Comparison of ENCODE assay signal across 12 cellular contexts in the genomic region with DNA sequence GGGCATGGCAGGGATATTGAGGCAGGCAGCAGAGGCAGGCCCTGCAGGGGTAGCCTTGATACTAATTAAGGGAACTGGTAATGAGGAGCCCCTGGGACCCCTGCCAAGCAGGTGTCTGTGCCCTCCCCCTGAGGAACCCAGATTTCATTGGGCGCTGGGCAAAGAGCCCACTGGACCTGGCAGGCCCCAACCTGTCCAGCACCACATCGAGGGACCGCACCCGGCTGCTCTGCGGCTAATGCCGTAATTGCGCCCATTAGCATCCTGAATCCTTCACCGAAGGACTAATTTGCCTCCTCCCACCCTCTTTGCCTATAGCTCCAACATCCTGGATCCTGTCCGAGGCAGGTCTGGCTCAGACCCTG. TPM values are rescaled to one million over a fixed set of nuclear protein-coding genes. Genes with fewer than 3 reads are reported as not detected.
DNase-seq lines count a peak whose midpoint lies in the region; ATAC-seq and TF ChIP-seq lines count a peak whose summit lies in the region.
"Had no signal": no experiment of that assay in that cellular context is flagged by ENCODE, and none has a peak within 500 bp of the region (broad histone marks: within the 10 kb centered on the region; RNA-seq: fewer than 3 reads in every experiment).

No MANE protein-coding gene starts in this region.

- no peak for ATAC-seq in activated T-helper 17 cell treated with anti-CD3 and anti-CD28 coated beads, Interleukin-2, amount 50 U/mL, for 72 hours (replicated peaks)
- ATAC-seq in stimulated activated memory B cell treated with anti-CD40 and anti-IgM and Interleukin-4, amounts not matched to agents 10 μg/mL and 1 μg/mL and 100 μg/mL, for 72 hours, result no peak
- no peak for ATAC-seq in HG03354 (IDR thresholded peaks at IDR 0.05; ENCODE audit: poor library complexity, severe bottlenecking, unreplicated experiment)
- no peak for ATAC-seq in GM21737 (IDR thresholded peaks at IDR 0.05; ENCODE audit: unreplicated experiment)

- peak overlapping the region; percentile 81 to 97 (median 92) for H3K27ac ChIP-seq in esophagus squamous epithelium
- H3K27ac ChIP-seq: C4-2B had no signal

- no peaks in the 10 kb centered on the region for H3K27me3 Mint-ChIP-seq in activated T-helper 17 cell treated with anti-CD3 and anti-CD28 coated beads, Interleukin-2, amount 50 U/mL, for 72 hours
- H3K27me3 Mint-ChIP-seq in stimulated activated memory B cell treated with anti-CD40 and anti-IgM and Interleukin-4, amounts not matched to agents 10 μg/mL and 1 μg/mL and 100 μg/mL, for 72 hours, result no peaks in the 10 kb centered on the region
- H3K27me3 Mint-ChIP-seq: activated naive CD8-positive, alpha-beta T cell treated with anti-CD3 and anti-CD28 coated beads, Interleukin-2, amount 10 ng/mL, durations not matched to agents 7 days and 5 days had no signal

- peak; percentile 36 for DNase-seq in DMS79 treated with DMSO at 0.1 percent for 48 hours (lab: John Stamatoyannopoulos, UW)
- DNase-seq in esophagus squamous epithelium (lab: John Stamatoyannopoulos, UW), result no peak
- no peak for DNase-seq in superior temporal gyrus (ENCODE audit: extremely low spot score)
- DNase-seq in effector CD8-positive, alpha-beta T cell (lab: John Stamatoyannopoulos, UW), result no peak
- DNase-seq: activated naive CD8-positive, alpha-beta T cell treated with anti-CD3 and anti-CD28 coated beads, Interleukin-2, amount 10 ng/mL, durations not matched to agents 7 days and 5 days; MM.1S; T1000 had no signal

- H3K9me3 ChIP-seq in esophagus squamous epithelium, result no peaks in the 10 kb centered on the region

- H3K4me1 ChIP-seq in esophagus squamous epithelium, result peaks cover 39 to 99% (median 47%) of the 10 kb centered on the region in 3 donors

- no peaks in the 10 kb centered on the region for H3K27me3 ChIP-seq in esophagus squamous epithelium

- intact Hi-C loops in esophagus squamous epithelium (cut with DNase I), result no loop called here

- peaks cover 11% of the 10 kb centered on the region for H3K4me1 Mint-ChIP-seq in activated T-helper 17 cell treated with anti-CD3 and anti-CD28 coated beads, Interleukin-2, amount 50 U/mL, for 72 hours
- peaks cover 46% of the 10 kb centered on the region for H3K4me1 Mint-ChIP-seq in stimulated activated memory B cell treated with anti-CD40 and anti-IgM and Interleukin-4, amounts not matched to agents 10 μg/mL and 1 μg/mL and 100 μg/mL, for 72 hours

- no peak for TF ChIP-seq POLR2A in esophagus squamous epithelium (IDR thresholded peaks at IDR 0.05)

- H3K36me3 ChIP-seq in esophagus squamous epithelium, result peaks cover 11 to 90% (median 39%) of the 10 kb centered on the region in 3 donors

- H3K4me3 Mint-ChIP-seq in activated T-helper 17 cell treated with anti-CD3 and anti-CD28 coated beads, Interleukin-2, amount 50 U/mL, for 72 hours, result no peak overlapping the region
- H3K4me3 Mint-ChIP-seq in stimulated activated memory B cell treated with anti-CD40 and anti-IgM and Interleukin-4, amounts not matched to agents 10 μg/mL and 1 μg/mL and 100 μg/mL, for 72 hours, result no peak overlapping the region
- H3K4me3 Mint-ChIP-seq: activated naive CD8-positive, alpha-beta T cell treated with anti-CD3 and anti-CD28 coated beads, Interleukin-2, amount 10 ng/mL, durations not matched to agents 7 days and 5 days had no signal

- 42 to 87% methylated on average over 3 to 9 of the region's 9 CpGs for WGBS in esophagus squamous epithelium, 2 donors

- no peaks in the 10 kb centered on the region for H3K9me3 Mint-ChIP-seq in activated T-helper 17 cell treated with anti-CD3 and anti-CD28 coated beads, Interleukin-2, amount 50 U/mL, for 72 hours
- no peaks in the 10 kb centered on the region for H3K9me3 Mint-ChIP-seq in stimulated activated memory B cell treated with anti-CD40 and anti-IgM and Interleukin-4, amounts not matched to agents 10 μg/mL and 1 μg/mL and 100 μg/mL, for 72 hours
- H3K9me3 Mint-ChIP-seq: activated naive CD8-positive, alpha-beta T cell treated with anti-CD3 and anti-CD28 coated beads, Interleukin-2, amount 10 ng/mL, durations not matched to agents 7 days and 5 days had no signal

- peaks cover 90% of the 10 kb centered on the region for H3K36me3 Mint-ChIP-seq in activated T-helper 17 cell treated with anti-CD3 and anti-CD28 coated beads, Interleukin-2, amount 50 U/mL, for 72 hours (ENCODE audit: low read depth)
- peaks cover 52% of the 10 kb centered on the region for H3K36me3 Mint-ChIP-seq in stimulated activated memory B cell treated with anti-CD40 and anti-IgM and Interleukin-4, amounts not matched to agents 10 μg/mL and 1 μg/mL and 100 μg/mL, for 72 hours

- peak overlapping the region; percentile 76 for H3K27ac Mint-ChIP-seq in activated T-helper 17 cell treated with anti-CD3 and anti-CD28 coated beads, Interleukin-2, amount 50 U/mL, for 72 hours
- H3K27ac Mint-ChIP-seq in stimulated activated memory B cell treated with anti-CD40 and anti-IgM and Interleukin-4, amounts not matched to agents 10 μg/mL and 1 μg/mL and 100 μg/mL, for 72 hours, result peak overlapping the region; percentile 65
- H3K27ac Mint-ChIP-seq: activated naive CD8-positive, alpha-beta T cell treated with anti-CD3 and anti-CD28 coated beads, Interleukin-2, amount 10 ng/mL, durations not matched to agents 7 days and 5 days had no signal

- H3K4me3 ChIP-seq in esophagus squamous epithelium, result no peak overlapping the region

- TF ChIP-seq CTCF in esophagus squamous epithelium (IDR thresholded peaks at IDR 0.05), result no peak

RNA-seq across cellular contexts. Expression of a gene that starts 13.7 kb away (rescaled TPM):
- total RNA-seq in activated T-helper 17 cell treated with anti-CD3 and anti-CD28 coated beads, Interleukin-2, amount 50 U/mL, for 72 hours, result 1 to 10 TPM; 1.2 to 2.3 TPM
- 1 to 10 TPM in 3 of 4 donors, under 1 TPM in 1; 0.70 to 8.2 (median 2.4) TPM for total RNA-seq in esophagus squamous epithelium

RNA-seq across cellular contexts. Expression of a gene that starts 19.2 kb away (rescaled TPM):
- total RNA-seq in activated T-helper 17 cell treated with anti-CD3 and anti-CD28 coated beads, Interleukin-2, amount 50 U/mL, for 72 hours, result 100 to 1,000 TPM; 283 to 392 TPM
- 100 to 1,000 TPM in 2 of 4 donors, 10 to 100 TPM in 2; 39.8 to 122 (median 76.5) TPM for total RNA-seq in esophagus squamous epithelium

RNA-seq across cellular contexts. Expression of a gene that starts 23.7 kb away (rescaled TPM):
- total RNA-seq in activated T-helper 17 cell treated with anti-CD3 and anti-CD28 coated beads, Interleukin-2, amount 50 U/mL, for 72 hours, result under 1 TPM in 1 of 2 donors, not detected in 1; 0.34 TPM
- total RNA-seq in esophagus squamous epithelium, result not detected
- total RNA-seq: activated naive CD8-positive, alpha-beta T cell treated with anti-CD3 and anti-CD28 coated beads, Interleukin-2, amount 10 ng/mL, durations not matched to agents 7 days and 5 days had no signal

RNA-seq across cellular contexts. Expression of a gene that starts 37.0 kb away (rescaled TPM):
- total RNA-seq in activated T-helper 17 cell treated with anti-CD3 and anti-CD28 coated beads, Interleukin-2, amount 50 U/mL, for 72 hours, result 100 to 1,000 TPM in 1 of 2 donors, 10 to 100 TPM in 1; 59.2 to 139 TPM
- 100 to 1,000 TPM in 1 of 4 donors, 10 to 100 TPM in 3; 49.0 to 100 (median 72.9) TPM for total RNA-seq in esophagus squamous epithelium

RNA-seq across cellular contexts. Expression of a gene that starts 44.0 kb away (rescaled TPM):
- total RNA-seq in activated T-helper 17 cell treated with anti-CD3 and anti-CD28 coated beads, Interleukin-2, amount 50 U/mL, for 72 hours, result 10 to 100 TPM; 12.2 to 13.0 TPM
- 1 to 10 TPM; 5.3 to 7.9 (median 5.8) TPM for total RNA-seq in esophagus squamous epithelium
